Comparison of ENCODE assay signal across 22 cellular contexts in genomic region chr9:116564266-116564793, GRCh38.
DNase-seq lines count a peak whose midpoint lies in the region; ATAC-seq, FAIRE-seq and TF ChIP-seq lines count a peak whose summit lies in the region.
"Had no signal": no experiment of that assay in that cellular context is flagged by ENCODE, and none has a peak within 500 bp of the region (broad histone marks: within the 10 kb centered on the region; RNA-seq: fewer than 3 reads in every experiment).

No MANE protein-coding gene starts in this region.

- no peak for TF ChIP-seq CTCF in A549 (IDR thresholded peaks at IDR 0.05)
- no peak for TF ChIP-seq CTCF in kidney (IDR thresholded peaks at IDR 0.05; ENCODE audit: borderline replicate concordance, extremely low read depth, insufficient read depth)
- no peak for TF ChIP-seq CTCF in colonic mucosa (IDR thresholded peaks at IDR 0.05)

- FAIRE-seq in A549 (lab: Jason Lieb, UNC) (no peak), H54 (lab: Jason Lieb, UNC) (peak; percentile 33), kidney (lab: Jason Lieb, UNC) (no peak)
- FAIRE-seq: D721Med, GM12878, GM19239, H1 had no signal

- H3K9ac ChIP-seq in kidney (ENCODE audit: low read length in 2 of 2), result no peak overlapping the region
- H3K9ac ChIP-seq in colonic mucosa (ENCODE audit: low read depth in 2 of 2, low read length in 2 of 2), result no peak overlapping the region
- H3K9ac ChIP-seq: GM23248 had no signal

- CTCF ChIA-PET in A549 (lab: Yijun Ruan, JAX), result interaction anchor here (0.5 to 2.3 kb wide), 3 partner anchors 19 to 973 kb away, joined by 3 to 5 read pairs (median 4); no protein-coding TSS in a partner anchor

- H3K4me1 ChIP-seq in A549, result peaks cover 49% of the 10 kb centered on the region
- peaks cover 11 to 23% of the 10 kb centered on the region in 2 donors for H3K4me1 ChIP-seq in kidney (ENCODE audit: control insufficient read depth in 1 of 2, insufficient read depth in 1 of 2, low read depth in 1 of 2, low read length in 2 of 2)
- H3K4me1 ChIP-seq in colonic mucosa, result peaks cover 9% of the 10 kb centered on the region
- H3K4me1 ChIP-seq in SJCRH30, result peaks cover 5% of the 10 kb centered on the region; the same call in 1 of the 2 replicates

- TF ChIP-seq EP300 in A549 (IDR thresholded peaks at IDR 0.05), result peak in 1 of 2 experiments; percentile 47; a peak in 1 of 5 replicates

- no peak for TF ChIP-seq POLR2A in A549 (IDR thresholded peaks at IDR 0.05; ENCODE audit: low read length)
- TF ChIP-seq POLR2A in H54 (IDR thresholded peaks at IDR 0.05; ENCODE audit: low read depth, low read length), result no peak

- DNase-seq in A549 (ENCODE audit: low read depth in 1 of 2, low spot score in 1 of 2) (peak in 1 of 2 experiments; percentile 50), H54 (ENCODE audit: insufficient read length, low spot score) (no peak), kidney (no peak), colonic mucosa (no peak), SJCRH30 (no peak), mesenteric fat pad (ENCODE audit: low spot score) (no peak)
- DNase-seq: 8988T; C1 segment of cervical spinal cord; Caco-2; CD4-positive, CD25-positive, alpha-beta regulatory T cell; CD8-positive, alpha-beta T cell; DMS 273 treated with DMSO at 0.1 percent for 48 hours; DMS79; EL; GDM1; GM23248; H9 had no signal

- 53% methylated on average over 3 of the region's 3 CpGs for WGBS in A549 (ENCODE audit: missing lambda C conversion rate)

- no peaks in the 10 kb centered on the region for H3K36me3 ChIP-seq in kidney (ENCODE audit: control insufficient read depth in 1 of 2, insufficient read depth in 2 of 2, low read length in 2 of 2)
- H3K36me3 ChIP-seq in colonic mucosa, result no peaks in the 10 kb centered on the region
- H3K36me3 ChIP-seq in SJCRH30, result no peaks in the 10 kb centered on the region

- ATAC-seq in A549, result no peak
- ATAC-seq: CD8-positive, alpha-beta T cell; GM12878; HCT116 had no signal

- H3K9me3 ChIP-seq in A549 (no peaks in the 10 kb centered on the region), kidney (ENCODE audit: control insufficient read depth in 1 of 2, low read length in 2 of 2) (no peaks in the 10 kb centered on the region), colonic mucosa (no peaks in the 10 kb centered on the region), SJCRH30 (replicated peaks) (no peaks in the 10 kb centered on the region)
- H3K9me3 ChIP-seq: Caco-2 had no signal

- H3K27me3 ChIP-seq in colonic mucosa (no peaks in the 10 kb centered on the region), SJCRH30 (no peaks in the 10 kb centered on the region)

- POLR2A ChIA-PET in A549 (lab: Yijun Ruan, JAX), result no interaction called here

- H3K27ac ChIP-seq in A549 (peak overlapping the region; percentile 93 to 99), kidney (ENCODE audit: low read depth in 2 of 2, low read length in 2 of 2) (peak overlapping the region; percentile 3 to 38), colonic mucosa (no peak overlapping the region), SJCRH30 (no peak overlapping the region)
- H3K27ac ChIP-seq: GM23248 had no signal

- H3K4me3 ChIP-seq in A549 (no peak overlapping the region), kidney (ENCODE audit: low read length in 2 of 2) (no peak overlapping the region), colonic mucosa (no peak overlapping the region), SJCRH30 (no peak overlapping the region)
- H3K4me3 ChIP-seq: GM12878, GM23248 had no signal

- TF ChIP-seq RAD21 in A549 (conservative IDR thresholded peaks at IDR 0.05 in 1 of 2, IDR thresholded peaks at IDR 0.05 in 1 of 2), result no peak

- intact Hi-C loops in kidney (cut with DNase I) (no loop called here), colonic mucosa (cut with DNase I) (no loop called here)

- H3K4me2 ChIP-seq in A549, result no peak overlapping the region

TF ChIP-seq in A549, 52 proteins besides CTCF, POLR2A, EP300 and RAD21:
- peak; percentile 25 for TF ChIP-seq MAFK (IDR thresholded peaks at IDR 0.05; ENCODE audit: partially characterized antibody)
- no peak for TF ChIP-seq MAX (IDR thresholded peaks at IDR 0.05)
TF ChIP-seq in A549: peak in this region for 1.

Comparison
In these comparisons a context has a peak if more than half of its experiments do, and no peak if none do; other contexts are left out.
1. H3K27ac ChIP-seq: peak in A549 (2 of 2) and kidney (2 of 2); none in colonic mucosa (single experiment) and SJCRH30 (single experiment).